In genomic region chr5:167802755-167803431, GRCh38 we compare ENCODE assay signal across 1 cellular context.
TF ChIP-seq lines count a peak whose summit lies in the region.

No MANE protein-coding gene starts in this region.

TF ChIP-seq in WTC11, 78 proteins besides CTCF, POLR2A, EP300 and RAD21 (continued from another document):
- TF ChIP-seq E2F5 (CRISPR knock-in tag; IDR thresholded peaks at IDR 0.05) (no peak), PREB (CRISPR knock-in tag; IDR thresholded peaks at IDR 0.05; ENCODE audit: borderline replicate concordance) (no peak), ATF2 (CRISPR knock-in tag; IDR thresholded peaks at IDR 0.05; ENCODE audit: borderline replicate concordance, low read depth) (no peak), ZNF263 (CRISPR knock-in tag; IDR thresholded peaks at IDR 0.05; ENCODE audit: low read depth) (no peak), OVOL2 (CRISPR knock-in tag; IDR thresholded peaks at IDR 0.05; ENCODE audit: borderline replicate concordance) (no peak)
